28 cellular contexts compared by ENCODE assay signal in the genomic region with DNA sequence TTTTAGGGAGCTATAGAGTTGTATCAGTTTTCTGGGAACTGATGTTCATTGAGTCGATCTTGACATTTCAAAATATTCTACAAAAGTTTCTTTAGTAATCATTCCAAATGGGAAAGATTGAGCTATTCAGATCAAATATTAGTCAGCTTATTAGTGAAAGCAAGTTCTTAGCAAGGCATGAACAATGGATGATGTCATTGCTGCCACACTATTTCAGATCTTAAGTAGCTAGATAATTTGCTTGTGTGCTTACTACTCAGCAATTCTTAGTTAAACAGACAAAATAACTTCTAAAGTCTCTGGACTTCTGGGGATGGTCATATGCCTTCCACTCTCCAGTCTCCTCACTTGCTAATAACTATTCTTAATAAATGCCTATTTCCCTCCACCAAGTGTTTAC.
"Had no signal": no experiment of that assay in that cellular context is flagged by ENCODE, and none has a peak within 500 bp of the region (broad histone marks: within the 10 kb centered on the region; RNA-seq: fewer than 3 reads in every experiment).

No MANE protein-coding gene starts in this region.

- DNase-seq: activated CD4-positive, alpha-beta memory T cell treated with anti-CD3 and anti-CD28 coated beads for 36 hours; activated CD4-positive, alpha-beta T cell treated with anti-CD3 and anti-CD28 coated beads for 36 hours; activated CD4-positive, alpha-beta T cell treated with anti-CD3 and anti-CD28 coated beads, Interleukin-2, amount 10 ng/mL, durations not matched to agents 24 days and 14 days; activated CD4-positive, CD25-positive, alpha-beta regulatory T cell; activated CD4-positive, CD25-positive, alpha-beta regulatory T cell treated with anti-CD3 and anti-CD28 coated beads, Interleukin-2, amount 50 U/mL, for 72 hours; activated CD8-positive, alpha-beta memory T cell treated with anti-CD3 and anti-CD28 coated beads, Interleukin-2, amount 10 ng/mL, durations not matched to agents 7 days and 5 days; activated CD8-positive, alpha-beta memory T cell treated with anti-CD3 and anti-CD28 coated beads, Interleukin-2, amount 50 U/mL, for 4 hours; activated CD8-positive, alpha-beta T cell treated with anti-CD3 and anti-CD28 coated beads, Interleukin-2, amount 10 ng/mL, durations not matched to agents 7 days and 5 days; activated effector memory CD4-positive, alpha-beta T cell treated with anti-CD3 and anti-CD28 coated beads, Interleukin-2, amount 50 U/mL, for 16 hours; activated naive CD4-positive, alpha-beta T cell treated with anti-CD3 and anti-CD28 coated beads for 36 hours; activated naive CD8-positive, alpha-beta T cell treated with anti-CD3 and anti-CD28 coated beads for 36 hours; activated naive CD8-positive, alpha-beta T cell treated with anti-CD3 and anti-CD28 coated beads, Interleukin-2, amount 50 U/mL, for 24 hours; activated T-cell treated with anti-CD3 and anti-CD28 coated beads, Interleukin-2, amount 50 U/mL, for 1 hour; activated T-cell treated with anti-CD3 and anti-CD28 coated beads, Interleukin-2, amount 50 U/mL, for 48 hours; adrenal gland; amygdala; aorta; brain microvascular endothelial cell; caudate nucleus; cortex of kidney; dermis blood vessel endothelial cell; effector CD4-positive, alpha-beta T cell; effector memory CD8-positive, alpha-beta T cell; foreskin fibroblast; T-helper 2 cell had no signal

- H3K36me3 Mint-ChIP-seq: activated CD4-positive, alpha-beta memory T cell treated with anti-CD3 and anti-CD28 coated beads for 36 hours; activated CD8-positive, alpha-beta memory T cell treated with anti-CD3 and anti-CD28 coated beads, Interleukin-2, amount 10 ng/mL, durations not matched to agents 7 days and 5 days; activated naive CD4-positive, alpha-beta T cell treated with anti-CD3 and anti-CD28 coated beads, Interleukin-2, amount 50 U/mL, for 24 hours; activated naive CD8-positive, alpha-beta T cell treated with anti-CD3 and anti-CD28 coated beads for 36 hours had no signal

- H3K9me3 ChIP-seq: adrenal gland had no signal

- H3K27ac ChIP-seq: adrenal gland, brain microvascular endothelial cell had no signal

- H3K4me1 ChIP-seq: adrenal gland had no signal

- H3K4me3 ChIP-seq: adrenal gland had no signal

- H3K27me3 Mint-ChIP-seq: activated CD4-positive, alpha-beta memory T cell treated with anti-CD3 and anti-CD28 coated beads for 36 hours; activated CD4-positive, alpha-beta T cell treated with anti-CD3 and anti-CD28 coated beads for 36 hours; activated CD4-positive, alpha-beta T cell treated with anti-CD3 and anti-CD28 coated beads, Interleukin-2, amount 10 ng/mL, durations not matched to agents 24 days and 14 days; activated CD8-positive, alpha-beta memory T cell treated with anti-CD3 and anti-CD28 coated beads, Interleukin-2, amount 10 ng/mL, durations not matched to agents 7 days and 5 days; activated naive CD4-positive, alpha-beta T cell treated with anti-CD3 and anti-CD28 coated beads, Interleukin-2, amount 50 U/mL, for 24 hours; activated naive CD8-positive, alpha-beta T cell treated with anti-CD3 and anti-CD28 coated beads for 36 hours; activated naive CD8-positive, alpha-beta T cell treated with anti-CD3 and anti-CD28 coated beads, Interleukin-2, amount 50 U/mL, for 24 hours; effector memory CD8-positive, alpha-beta T cell had no signal

- H3K27me3 ChIP-seq: adrenal gland, brain microvascular endothelial cell had no signal

- H3K9me3 Mint-ChIP-seq: activated CD4-positive, alpha-beta T cell treated with anti-CD3 and anti-CD28 coated beads, Interleukin-2, amount 10 ng/mL, durations not matched to agents 24 days and 14 days; activated T-helper 1 cell treated with anti-CD3 and anti-CD28 coated beads, Interleukin-12 subunit alpha, Interleukin-12 subunit beta, Interleukin-2, Interleukin-4 antibody, amounts not matched to agents 30 ng/mL and 10 ng/mL and 1 ng/mL, durations not matched to agents 14 hours and 24 hours and 36 hours had no signal

- H3K27ac Mint-ChIP-seq: activated CD4-positive, alpha-beta memory T cell treated with anti-CD3 and anti-CD28 coated beads for 36 hours; activated CD4-positive, alpha-beta T cell treated with anti-CD3 and anti-CD28 coated beads for 36 hours; activated CD4-positive, alpha-beta T cell treated with anti-CD3 and anti-CD28 coated beads, Interleukin-2, amount 10 ng/mL, durations not matched to agents 24 days and 14 days; activated CD8-positive, alpha-beta memory T cell treated with anti-CD3 and anti-CD28 coated beads, Interleukin-2, amount 10 ng/mL, durations not matched to agents 7 days and 5 days; activated CD8-positive, alpha-beta T cell treated with anti-CD3 and anti-CD28 coated beads, Interleukin-2, amount 10 ng/mL, durations not matched to agents 7 days and 5 days; activated naive CD4-positive, alpha-beta T cell treated with anti-CD3 and anti-CD28 coated beads for 36 hours; activated naive CD4-positive, alpha-beta T cell treated with anti-CD3 and anti-CD28 coated beads, Interleukin-2, amount 50 U/mL, for 24 hours; activated naive CD8-positive, alpha-beta T cell treated with anti-CD3 and anti-CD28 coated beads for 36 hours; activated naive CD8-positive, alpha-beta T cell treated with anti-CD3 and anti-CD28 coated beads, Interleukin-2, amount 50 U/mL, for 24 hours; activated T-helper 1 cell treated with anti-CD3 and anti-CD28 coated beads, Interleukin-12 subunit alpha, Interleukin-12 subunit beta, Interleukin-2, Interleukin-4 antibody, amounts not matched to agents 30 ng/mL and 10 ng/mL and 1 ng/mL, durations not matched to agents 14 hours and 24 hours and 36 hours; activated T-helper 2 cell treated with anti-CD3 and anti-CD28 coated beads, Interferon-gamma antibody, Interleukin-2, Interleukin-4, amounts not matched to agents 10 μg/mL and 5 μg/mL and 100 μg/mL, durations not matched to agents 14 hours and 24 hours and 36 hours; effector memory CD8-positive, alpha-beta T cell had no signal

- H3K4me1 Mint-ChIP-seq: activated CD4-positive, alpha-beta T cell treated with anti-CD3 and anti-CD28 coated beads for 36 hours; activated CD4-positive, alpha-beta T cell treated with anti-CD3 and anti-CD28 coated beads, Interleukin-2, amount 10 ng/mL, durations not matched to agents 24 days and 14 days; activated CD8-positive, alpha-beta memory T cell treated with anti-CD3 and anti-CD28 coated beads, Interleukin-2, amount 10 ng/mL, durations not matched to agents 7 days and 5 days; activated naive CD4-positive, alpha-beta T cell treated with anti-CD3 and anti-CD28 coated beads, Interleukin-2, amount 50 U/mL, for 24 hours; activated naive CD8-positive, alpha-beta T cell treated with anti-CD3 and anti-CD28 coated beads for 36 hours; activated naive CD8-positive, alpha-beta T cell treated with anti-CD3 and anti-CD28 coated beads, Interleukin-2, amount 50 U/mL, for 24 hours had no signal

- H3K36me3 ChIP-seq: adrenal gland, brain microvascular endothelial cell had no signal

- H3K4me3 Mint-ChIP-seq: activated CD4-positive, alpha-beta memory T cell treated with anti-CD3 and anti-CD28 coated beads for 36 hours; activated CD4-positive, alpha-beta T cell treated with anti-CD3 and anti-CD28 coated beads for 36 hours; activated CD4-positive, alpha-beta T cell treated with anti-CD3 and anti-CD28 coated beads, Interleukin-2, amount 10 ng/mL, durations not matched to agents 24 days and 14 days; activated CD8-positive, alpha-beta memory T cell treated with anti-CD3 and anti-CD28 coated beads, Interleukin-2, amount 10 ng/mL, durations not matched to agents 7 days and 5 days; activated CD8-positive, alpha-beta T cell treated with anti-CD3 and anti-CD28 coated beads, Interleukin-2, amount 10 ng/mL, durations not matched to agents 7 days and 5 days; activated naive CD4-positive, alpha-beta T cell treated with anti-CD3 and anti-CD28 coated beads for 36 hours; activated naive CD4-positive, alpha-beta T cell treated with anti-CD3 and anti-CD28 coated beads, Interleukin-2, amount 50 U/mL, for 24 hours; activated naive CD8-positive, alpha-beta T cell treated with anti-CD3 and anti-CD28 coated beads for 36 hours; activated naive CD8-positive, alpha-beta T cell treated with anti-CD3 and anti-CD28 coated beads, Interleukin-2, amount 50 U/mL, for 24 hours; activated T-helper 1 cell treated with anti-CD3 and anti-CD28 coated beads, Interleukin-12 subunit alpha, Interleukin-12 subunit beta, Interleukin-2, Interleukin-4 antibody, amounts not matched to agents 30 ng/mL and 10 ng/mL and 1 ng/mL, durations not matched to agents 14 hours and 24 hours and 36 hours; effector memory CD8-positive, alpha-beta T cell had no signal
